In the genomic region with DNA sequence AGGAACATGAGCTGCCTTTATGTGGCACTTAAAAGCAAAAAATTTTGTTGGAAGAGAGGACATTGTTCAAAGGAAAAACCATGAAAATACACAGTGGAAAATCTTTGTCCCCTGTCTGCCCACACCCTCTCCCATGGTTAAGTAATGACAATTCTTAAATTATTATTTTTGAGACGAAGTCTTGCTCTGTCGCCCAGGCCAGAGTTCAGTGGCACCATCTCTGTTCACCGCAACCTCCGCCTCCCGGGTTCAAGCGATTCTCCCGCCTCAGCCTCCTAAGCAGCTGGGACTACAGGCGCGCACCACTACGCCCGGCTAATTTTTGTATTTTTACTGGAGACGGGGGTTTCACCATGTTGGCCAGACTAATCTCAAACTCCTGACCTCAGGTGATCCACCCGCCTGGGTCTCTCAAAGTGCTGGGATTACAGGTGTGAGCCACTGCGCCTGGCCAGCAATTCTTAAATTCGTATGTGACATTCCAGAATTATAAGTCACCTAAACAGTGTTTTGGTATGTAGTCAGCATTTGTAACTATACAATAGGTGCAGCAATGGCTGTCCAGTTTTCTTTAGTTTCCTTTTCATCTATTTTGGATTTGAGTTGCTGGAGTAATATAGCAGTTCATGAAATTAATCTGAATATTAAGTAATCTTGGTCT, we compare ENCODE assay signal across 1 cellular context.
A peak's percentile ranks its signal among the peaks of the same experiment; 100 is the strongest.
TF ChIP-seq lines count a peak whose summit lies in the region.

No MANE protein-coding gene starts in this region.

TF ChIP-seq in GM12878, 131 proteins besides CTCF, POLR2A, EP300 and RAD21 (continued from another document and continues in another):
- TF ChIP-seq, protein P1, sequence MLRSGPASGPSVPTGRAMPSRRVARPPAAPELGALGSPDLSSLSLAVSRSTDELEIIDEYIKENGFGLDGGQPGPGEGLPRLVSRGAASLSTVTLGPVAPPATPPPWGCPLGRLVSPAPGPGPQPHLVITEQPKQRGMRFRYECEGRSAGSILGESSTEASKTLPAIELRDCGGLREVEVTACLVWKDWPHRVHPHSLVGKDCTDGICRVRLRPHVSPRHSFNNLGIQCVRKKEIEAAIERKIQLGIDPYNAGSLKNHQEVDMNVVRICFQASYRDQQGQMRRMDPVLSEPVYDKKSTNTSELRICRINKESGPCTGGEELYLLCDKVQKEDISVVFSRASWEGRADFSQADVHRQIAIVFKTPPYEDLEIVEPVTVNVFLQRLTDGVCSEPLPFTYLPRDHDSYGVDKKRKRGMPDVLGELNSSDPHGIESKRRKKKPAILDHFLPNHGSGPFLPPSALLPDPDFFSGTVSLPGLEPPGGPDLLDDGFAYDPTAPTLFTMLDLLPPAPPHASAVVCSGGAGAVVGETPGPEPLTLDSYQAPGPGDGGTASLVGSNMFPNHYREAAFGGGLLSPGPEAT (IDR thresholded peaks at IDR 0.05; ENCODE audit: low read depth) = no peak
- no peak for TF ChIP-seq PKNOX1 (IDR thresholded peaks at IDR 0.05)
- TF ChIP-seq ZNF274 (IDR thresholded peaks at IDR 0.05; ENCODE audit: insufficient read depth, insufficient read length) = no peak
- TF ChIP-seq NFXL1 (IDR thresholded peaks at IDR 0.05; ENCODE audit: borderline replicate concordance) = no peak
- no peak for TF ChIP-seq POU2F2 (IDR thresholded peaks at IDR 0.05; ENCODE audit: borderline replicate concordance, low read depth, low read length)
- no peak for TF ChIP-seq RCOR1 (conservative IDR thresholded peaks at IDR 0.05; ENCODE audit: low read depth, low read length)
- TF ChIP-seq HDAC6 (IDR thresholded peaks at IDR 0.05; ENCODE audit: unreplicated experiment) = no peak
- TF ChIP-seq CHD2 (IDR thresholded peaks at IDR 0.05; ENCODE audit: borderline replicate concordance, low read depth, low read length) = no peak
- TF ChIP-seq, protein P2, sequence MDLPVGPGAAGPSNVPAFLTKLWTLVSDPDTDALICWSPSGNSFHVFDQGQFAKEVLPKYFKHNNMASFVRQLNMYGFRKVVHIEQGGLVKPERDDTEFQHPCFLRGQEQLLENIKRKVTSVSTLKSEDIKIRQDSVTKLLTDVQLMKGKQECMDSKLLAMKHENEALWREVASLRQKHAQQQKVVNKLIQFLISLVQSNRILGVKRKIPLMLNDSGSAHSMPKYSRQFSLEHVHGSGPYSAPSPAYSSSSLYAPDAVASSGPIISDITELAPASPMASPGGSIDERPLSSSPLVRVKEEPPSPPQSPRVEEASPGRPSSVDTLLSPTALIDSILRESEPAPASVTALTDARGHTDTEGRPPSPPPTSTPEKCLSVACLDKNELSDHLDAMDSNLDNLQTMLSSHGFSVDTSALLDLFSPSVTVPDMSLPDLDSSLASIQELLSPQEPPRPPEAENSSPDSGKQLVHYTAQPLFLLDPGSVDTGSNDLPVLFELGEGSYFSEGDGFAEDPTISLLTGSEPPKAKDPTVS (IDR thresholded peaks at IDR 0.05; ENCODE audit: low read depth, low read length) = no peak
- no peak for TF ChIP-seq USF2 (IDR thresholded peaks at IDR 0.05; ENCODE audit: borderline replicate concordance, low read depth, low read length)
- no peak for TF ChIP-seq FOXK2 (IDR thresholded peaks at IDR 0.05)
- TF ChIP-seq ZBED1 (IDR thresholded peaks at IDR 0.05; ENCODE audit: borderline replicate concordance) = no peak
- TF ChIP-seq BMI1 (IDR thresholded peaks at IDR 0.05; ENCODE audit: borderline replicate concordance) = 0 out of 2 replicates have a peak, but pooled peaks have one; percentile 22
- no peak for TF ChIP-seq SMARCA5 (IDR thresholded peaks at IDR 0.05)
- TF ChIP-seq SREBF1 (IDR thresholded peaks at IDR 0.05; ENCODE audit: low read length) = no peak
- no peak for TF ChIP-seq HDAC2 (IDR thresholded peaks at IDR 0.05)
- TF ChIP-seq RFX5 (IDR thresholded peaks at IDR 0.05; ENCODE audit: low read depth, low read length) = no peak
- TF ChIP-seq STAT1 (conservative IDR thresholded peaks at IDR 0.05) = no peak
- TF ChIP-seq KDM1A (IDR thresholded peaks at IDR 0.05; ENCODE audit: borderline replicate concordance) = no peak
- TF ChIP-seq JUND (IDR thresholded peaks at IDR 0.05; ENCODE audit: low read depth, low read length) = no peak
- TF ChIP-seq CHD1 (IDR thresholded peaks at IDR 0.05; ENCODE audit: low read depth, low read length) = no peak
- no peak for TF ChIP-seq TBL1XR1 (IDR thresholded peaks at IDR 0.05; ENCODE audit: low read depth, low read length)
- no peak for TF ChIP-seq NR2F1 (conservative IDR thresholded peaks at IDR 0.05)
- TF ChIP-seq BCL11A (IDR thresholded peaks at IDR 0.05; ENCODE audit: low read depth, low read length) = no peak
- no peak for TF ChIP-seq RAD51 (IDR thresholded peaks at IDR 0.05)
- TF ChIP-seq CEBPZ (IDR thresholded peaks at IDR 0.05; ENCODE audit: low read depth, low read length) = no peak
- no peak for TF ChIP-seq NFYA (IDR thresholded peaks at IDR 0.05; ENCODE audit: borderline replicate concordance, low read depth, low read length)
- TF ChIP-seq, protein P3, sequence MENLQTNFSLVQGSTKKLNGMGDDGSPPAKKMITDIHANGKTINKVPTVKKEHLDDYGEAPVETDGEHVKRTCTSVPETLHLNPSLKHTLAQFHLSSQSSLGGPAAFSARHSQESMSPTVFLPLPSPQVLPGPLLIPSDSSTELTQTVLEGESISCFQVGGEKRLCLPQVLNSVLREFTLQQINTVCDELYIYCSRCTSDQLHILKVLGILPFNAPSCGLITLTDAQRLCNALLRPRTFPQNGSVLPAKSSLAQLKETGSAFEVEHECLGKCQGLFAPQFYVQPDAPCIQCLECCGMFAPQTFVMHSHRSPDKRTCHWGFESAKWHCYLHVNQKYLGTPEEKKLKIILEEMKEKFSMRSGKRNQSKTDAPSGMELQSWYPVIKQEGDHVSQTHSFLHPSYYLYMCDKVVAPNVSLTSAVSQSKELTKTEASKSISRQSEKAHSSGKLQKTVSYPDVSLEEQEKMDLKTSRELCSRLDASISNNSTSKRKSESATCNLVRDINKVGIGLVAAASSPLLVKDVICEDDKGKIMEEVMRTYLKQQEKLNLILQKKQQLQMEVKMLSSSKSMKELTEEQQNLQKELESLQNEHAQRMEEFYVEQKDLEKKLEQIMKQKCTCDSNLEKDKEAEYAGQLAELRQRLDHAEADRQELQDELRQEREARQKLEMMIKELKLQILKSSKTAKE (IDR thresholded peaks at IDR 0.05; ENCODE audit: low read depth, poor library complexity, severe bottlenecking) = no peak
- TF ChIP-seq, protein P4, sequence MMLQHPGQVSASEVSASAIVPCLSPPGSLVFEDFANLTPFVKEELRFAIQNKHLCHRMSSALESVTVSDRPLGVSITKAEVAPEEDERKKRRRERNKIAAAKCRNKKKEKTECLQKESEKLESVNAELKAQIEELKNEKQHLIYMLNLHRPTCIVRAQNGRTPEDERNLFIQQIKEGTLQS (IDR thresholded peaks at IDR 0.05; ENCODE audit: borderline replicate concordance, extremely low read depth, low read depth, low read length) = no peak
- TF ChIP-seq ZNF207 (IDR thresholded peaks at IDR 0.05; ENCODE audit: borderline replicate concordance) = no peak
- no peak for TF ChIP-seq SREBF2 (IDR thresholded peaks at IDR 0.05; ENCODE audit: low read length)
- no peak for TF ChIP-seq EGR1 (IDR thresholded peaks at IDR 0.05; ENCODE audit: borderline replicate concordance in 1 of 2, low read depth in 2 of 2, low read length in 2 of 2)
- no peak for TF ChIP-seq CBX3 (IDR thresholded peaks at IDR 0.05; ENCODE audit: borderline replicate concordance, low read depth)
- no peak for TF ChIP-seq ESRRA (IDR thresholded peaks at IDR 0.05; ENCODE audit: low read length)
- TF ChIP-seq ZNF622 (IDR thresholded peaks at IDR 0.05) = peak; percentile 3; the same call in 1 of the 2 replicates
- TF ChIP-seq, protein P5, sequence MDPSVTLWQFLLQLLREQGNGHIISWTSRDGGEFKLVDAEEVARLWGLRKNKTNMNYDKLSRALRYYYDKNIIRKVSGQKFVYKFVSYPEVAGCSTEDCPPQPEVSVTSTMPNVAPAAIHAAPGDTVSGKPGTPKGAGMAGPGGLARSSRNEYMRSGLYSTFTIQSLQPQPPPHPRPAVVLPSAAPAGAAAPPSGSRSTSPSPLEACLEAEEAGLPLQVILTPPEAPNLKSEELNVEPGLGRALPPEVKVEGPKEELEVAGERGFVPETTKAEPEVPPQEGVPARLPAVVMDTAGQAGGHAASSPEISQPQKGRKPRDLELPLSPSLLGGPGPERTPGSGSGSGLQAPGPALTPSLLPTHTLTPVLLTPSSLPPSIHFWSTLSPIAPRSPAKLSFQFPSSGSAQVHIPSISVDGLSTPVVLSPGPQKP (IDR thresholded peaks at IDR 0.05; ENCODE audit: low read depth, low read length) = no peak
- no peak for TF ChIP-seq MEF2B (IDR thresholded peaks at IDR 0.05; ENCODE audit: partially characterized antibody, poor library complexity, severe bottlenecking)
- no peak for TF ChIP-seq SPI1 (IDR thresholded peaks at IDR 0.05; ENCODE audit: borderline replicate concordance, insufficient read depth, low read depth, low read length)
- TF ChIP-seq, protein P6, sequence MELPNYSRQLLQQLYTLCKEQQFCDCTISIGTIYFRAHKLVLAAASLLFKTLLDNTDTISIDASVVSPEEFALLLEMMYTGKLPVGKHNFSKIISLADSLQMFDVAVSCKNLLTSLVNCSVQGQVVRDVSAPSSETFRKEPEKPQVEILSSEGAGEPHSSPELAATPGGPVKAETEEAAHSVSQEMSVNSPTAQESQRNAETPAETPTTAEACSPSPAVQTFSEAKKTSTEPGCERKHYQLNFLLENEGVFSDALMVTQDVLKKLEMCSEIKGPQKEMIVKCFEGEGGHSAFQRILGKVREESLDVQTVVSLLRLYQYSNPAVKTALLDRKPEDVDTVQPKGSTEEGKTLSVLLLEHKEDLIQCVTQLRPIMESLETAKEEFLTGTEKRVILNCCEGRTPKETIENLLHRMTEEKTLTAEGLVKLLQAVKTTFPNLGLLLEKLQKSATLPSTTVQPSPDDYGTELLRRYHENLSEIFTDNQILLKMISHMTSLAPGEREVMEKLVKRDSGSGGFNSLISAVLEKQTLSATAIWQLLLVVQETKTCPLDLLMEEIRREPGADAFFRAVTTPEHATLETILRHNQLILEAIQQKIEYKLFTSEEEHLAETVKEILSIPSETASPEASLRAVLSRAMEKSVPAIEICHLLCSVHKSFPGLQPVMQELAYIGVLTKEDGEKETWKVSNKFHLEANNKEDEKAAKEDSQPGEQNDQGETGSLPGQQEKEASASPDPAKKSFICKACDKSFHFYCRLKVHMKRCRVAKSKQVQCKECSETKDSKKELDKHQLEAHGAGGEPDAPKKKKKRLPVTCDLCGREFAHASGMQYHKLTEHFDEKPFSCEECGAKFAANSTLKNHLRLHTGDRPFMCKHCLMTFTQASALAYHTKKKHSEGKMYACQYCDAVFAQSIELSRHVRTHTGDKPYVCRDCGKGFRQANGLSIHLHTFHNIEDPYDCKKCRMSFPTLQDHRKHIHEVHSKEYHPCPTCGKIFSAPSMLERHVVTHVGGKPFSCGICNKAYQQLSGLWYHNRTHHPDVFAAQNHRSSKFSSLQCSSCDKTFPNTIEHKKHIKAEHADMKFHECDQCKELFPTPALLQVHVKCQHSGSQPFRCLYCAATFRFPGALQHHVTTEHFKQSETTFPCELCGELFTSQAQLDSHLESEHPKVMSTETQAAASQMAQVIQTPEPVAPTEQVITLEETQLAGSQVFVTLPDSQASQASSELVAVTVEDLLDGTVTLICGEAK (IDR thresholded peaks at IDR 0.05; ENCODE audit: borderline replicate concordance) = peak; percentile 49; the same call in 1 of the 2 replicates
- TF ChIP-seq CBFB (IDR thresholded peaks at IDR 0.05; ENCODE audit: low read depth) = no peak
- TF ChIP-seq IKZF1 (conservative IDR thresholded peaks at IDR 0.05) = peak; percentile 11; the same call in 1 of the 2 replicates
- TF ChIP-seq SRF (IDR thresholded peaks at IDR 0.05; ENCODE audit: low read depth in 2 of 2, low read length in 2 of 2) = no peak
